Comparison of ENCODE assay signal across 21 cellular contexts in the genomic region with DNA sequence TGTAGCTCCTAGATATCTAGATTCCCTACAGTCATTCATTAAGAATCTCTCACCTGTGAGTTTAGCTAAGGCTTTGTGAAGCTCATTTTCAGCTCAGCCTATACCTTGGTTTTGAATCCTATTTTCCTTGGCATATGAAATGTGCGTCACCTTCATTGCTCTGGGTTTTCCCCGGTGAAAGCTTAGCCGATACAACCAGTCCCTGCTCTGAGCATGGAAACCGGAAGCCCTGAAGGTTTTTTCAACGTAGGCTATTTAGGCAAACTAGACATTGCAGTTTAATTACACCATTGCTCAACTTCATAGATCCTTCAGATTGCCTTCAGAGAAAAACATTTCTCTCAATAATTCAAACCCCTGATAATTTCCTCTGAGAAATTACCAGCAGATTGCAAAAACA.
"Had no signal": no experiment of that assay in that cellular context is flagged by ENCODE, and none has a peak within 500 bp of the region (broad histone marks: within the 10 kb centered on the region; RNA-seq: fewer than 3 reads in every experiment).

No MANE protein-coding gene starts in this region.

- H3K9me3 ChIP-seq: Peyer's patch, SJCRH30 had no signal

- H3K27me3 ChIP-seq: Peyer's patch, SJCRH30 had no signal

- DNase-seq: activated B cell treated with CpG ODN at 0.5 μM for 24 hours; activated CD4-positive, alpha-beta memory T cell treated with anti-CD3 and anti-CD28 coated beads for 36 hours; activated CD4-positive, alpha-beta T cell treated with anti-CD3 and anti-CD28 coated beads, Interleukin-2, amount 10 ng/mL, durations not matched to agents 7 days and 5 days; activated CD8-positive, alpha-beta memory T cell treated with anti-CD3 and anti-CD28 coated beads for 24 hours; activated gamma-delta T cell; activated naive CD4-positive, alpha-beta T cell treated with anti-CD3 and anti-CD28 coated beads for 36 hours; activated T-cell treated with anti-CD3 and anti-CD28 coated beads, Interleukin-2, amount 50 U/mL, for 4 hours; anterior cingulate cortex; caudate nucleus; MM.1S; NCI-H1092 treated with DMSO at 0.1 percent for 48 hours; NCI-H1436; NCI-H1694 treated with DMSO at 0.1 percent for 48 hours; NCI-H2029 treated with DMSO at 0.1 percent for 48 hours; NCI-H510A treated with DMSO at 0.1 percent for 48 hours; NCI-H69; Peyer's patch; Right ventricle myocardium superior; SJCRH30 had no signal

- H3K4me3 ChIP-seq: Peyer's patch, SJCRH30 had no signal

- H3K4me1 ChIP-seq: Peyer's patch, SJCRH30 had no signal

- H3K36me3 ChIP-seq: Peyer's patch, SJCRH30 had no signal

- H3K27ac ChIP-seq: Peyer's patch, RWPE1, SJCRH30 had no signal

- ATAC-seq: activated T-cell treated with anti-CD3 and anti-CD28 coated beads, Interleukin-2, amount 50 U/mL, for 4 hours; activated T-helper 17 cell treated with anti-CD3 and anti-CD28 coated beads, Interleukin-2, amount 50 U/mL, for 72 hours had no signal
